Comparison of ENCODE assay signal across 8 cellular contexts in the genomic region with DNA sequence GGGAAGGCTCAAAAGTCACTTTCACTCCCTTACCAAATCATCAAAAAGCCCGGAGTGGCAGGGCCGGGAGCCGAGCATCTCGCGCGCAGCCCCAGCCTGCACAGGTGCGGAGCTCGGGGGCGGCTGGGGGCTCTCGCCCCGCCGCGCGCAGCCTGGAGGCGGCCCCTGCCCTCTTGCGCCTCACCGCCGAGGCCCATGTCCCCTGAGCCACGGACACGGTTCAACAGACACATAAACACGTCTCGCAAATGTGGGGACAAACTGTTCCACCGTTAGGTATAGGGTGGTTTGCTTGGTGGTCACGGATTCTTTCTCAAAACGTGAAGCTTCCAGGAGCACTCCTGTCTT. TPM values are rescaled to one million over a fixed set of nuclear protein-coding genes. Genes with fewer than 3 reads are reported as not detected.
DNase-seq lines count a peak whose midpoint lies in the region; ATAC-seq and TF ChIP-seq lines count a peak whose summit lies in the region.

No MANE protein-coding gene starts in this region.

- H3K4me1 ChIP-seq in KMS-11 (ENCODE audit: low read depth, poor library complexity, severe bottlenecking) (peaks cover 14% of the 10 kb centered on the region), adipocyte (ENCODE audit: control insufficient read depth, insufficient read depth, low read length) (peaks cover 32% of the 10 kb centered on the region)

- H3K4me2 ChIP-seq in KMS-11, result peak overlapping the region; percentile 88

- H3K79me2 ChIP-seq in KMS-11 (ENCODE audit: insufficient read depth, low read depth), result no peaks in the 10 kb centered on the region

- H3K36me3 ChIP-seq in KMS-11 (ENCODE audit: insufficient read depth) (no peaks in the 10 kb centered on the region), adipocyte (ENCODE audit: control insufficient read depth, insufficient read depth, low read length, severe bottlenecking) (no peaks in the 10 kb centered on the region)

- peak overlapping the region; percentile 78; the same call in 1 of the 2 replicates for H3K9ac ChIP-seq in KMS-11
- peak overlapping the region; percentile 83 for H3K9ac ChIP-seq in adipocyte (ENCODE audit: low read length)

- peak; percentile 35 for ATAC-seq in GM21528 (IDR thresholded peaks at IDR 0.05; ENCODE audit: low FRiP score, unreplicated experiment)

- peak overlapping the region; percentile 97 for H2AFZ ChIP-seq in KMS-11 (ENCODE audit: low read depth)

- DNase-seq in GM10266 (ENCODE audit: extremely low spot score), result peak; percentile 55
- DNase-seq in adipocyte (ENCODE audit: low read depth), result no peak
- DNase-seq in stimulated activated CD4-positive, alpha-beta T cell treated with anti-CD3 and anti-CD28 coated beads, Interleukin-4, amount 100 ng/mL, for 1 hour, result peak; percentile 22
- no peak for DNase-seq in NCI-H2171 treated with DMSO at 0.1 percent for 48 hours (lab: John Stamatoyannopoulos, UW)
- DNase-seq in ureter (ENCODE audit: low spot score), result no peak

- no peaks in the 10 kb centered on the region for H3K9me3 ChIP-seq in adipocyte (ENCODE audit: control insufficient read depth, low read length)

- no peak overlapping the region for H3K4me3 ChIP-seq in KMS-11 (IDR thresholded peaks at IDR 0.05; ENCODE audit: insufficient read depth, low read depth, low read length)
- peak overlapping the region; percentile 82 for H3K4me3 ChIP-seq in adipocyte (ENCODE audit: low read length)
- H3K4me3 ChIP-seq in iPS-11a (ENCODE audit: low read depth, low read length), result peak overlapping the region; percentile 36

- peak overlapping the region; percentile 29; the same call in 1 of the 2 replicates for H3K27ac ChIP-seq in KMS-11

- H3K27me3 ChIP-seq in KMS-11 (ENCODE audit: insufficient read depth, low read depth) (no peaks in the 10 kb centered on the region), adipocyte (replicated peaks; ENCODE audit: control insufficient read depth, insufficient read depth, low read length) (no peaks in the 10 kb centered on the region)

- no peak for TF ChIP-seq CTCF in GM10266 (IDR thresholded peaks at IDR 0.05; ENCODE audit: control insufficient read depth, insufficient read depth, low read depth, missing control alignments)
- no peak for TF ChIP-seq CTCF in KMS-11 (conservative IDR thresholded peaks at IDR 0.05; ENCODE audit: low read depth, low read length)

- no peaks in the 10 kb centered on the region for H4K20me1 ChIP-seq in KMS-11 (ENCODE audit: insufficient read depth)

RNA-seq across cellular contexts. Expression of a gene that starts 0.7 kb away (rescaled TPM):
- total RNA-seq in ureter, result 39.7 TPM

Comparison
In these comparisons a context has a peak if more than half of its experiments do, and no peak if none do; other contexts are left out.
1. DNase-seq: peak in GM10266 (single experiment) and stimulated activated CD4-positive, alpha-beta T cell treated with anti-CD3 and anti-CD28 coated beads, Interleukin-4, amount 100 ng/mL, for 1 hour (single experiment); none in adipocyte (single experiment), NCI-H2171 treated with DMSO at 0.1 percent for 48 hours (single experiment) and ureter (single experiment).